ENCODE assay signal across 26 cellular contexts in the genomic region with DNA sequence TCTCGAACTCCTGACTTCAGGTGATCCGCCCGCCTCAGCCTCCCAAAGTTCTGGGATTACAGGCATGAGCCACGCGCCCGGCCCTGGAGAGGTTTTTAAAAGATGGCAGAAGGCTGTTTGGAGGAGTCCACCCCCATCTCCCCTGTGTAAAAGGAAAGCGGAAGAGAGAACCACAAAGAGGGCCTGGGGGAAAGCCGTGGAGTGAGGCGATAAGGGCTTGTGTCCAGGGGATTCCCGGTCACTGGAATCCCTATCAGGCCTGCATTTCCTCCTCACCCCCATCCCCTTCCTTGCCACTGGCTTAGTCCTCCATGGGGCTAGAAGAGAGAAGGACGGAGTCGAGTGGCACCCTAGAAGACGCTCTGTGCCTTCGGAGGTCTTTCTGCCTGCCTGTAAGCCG. TPM values are rescaled to one million over a fixed set of nuclear protein-coding genes. Genes with fewer than 3 reads are reported as not detected.
A peak's percentile ranks its signal among the peaks of the same experiment; 100 is the strongest.
DNase-seq lines count a peak whose midpoint lies in the region; ATAC-seq, FAIRE-seq and TF ChIP-seq lines count a peak whose summit lies in the region.
"Had no signal": no experiment of that assay in that cellular context is flagged by ENCODE, and none has a peak within 500 bp of the region (broad histone marks: within the 10 kb centered on the region; RNA-seq: fewer than 3 reads in every experiment).

Gene GP1BA (plus strand): TSS at position 304 of the 400 bp plus-strand sequence. CDS start 328 bp downstream, outside the sequence.

- peak; percentile 76 for DNase-seq in CMK (ENCODE audit: low read depth)
- DNase-seq in GM19239 (ENCODE audit: insufficient read length, low spot score), result no peak
- no peak for DNase-seq in activated B cell treated with CpG ODN at 0.5 μM for 24 hours
- no peak for DNase-seq in naive thymus-derived CD4-positive, alpha-beta T cell
- no peak for DNase-seq in trophoblast cell
- DNase-seq in COLO668 (lab: John Stamatoyannopoulos, UW; ENCODE audit: unreplicated experiment), result no peak
- DNase-seq: activated CD4-positive, CD25-positive, alpha-beta regulatory T cell treated with anti-CD3 and anti-CD28 coated beads, Interleukin-2, amount 50 U/mL, for 72 hours; activated CD8-positive, alpha-beta memory T cell treated with anti-CD3 and anti-CD28 coated beads, Interleukin-2, amount 10 ng/mL, durations not matched to agents 7 days and 5 days; AML-193; amygdala; cerebellar nuclear complex; DMS 273 treated with DMSO at 0.1 percent for 48 hours; effector memory CD8-positive, alpha-beta T cell; GF-D8; head of caudate nucleus; NCI-H2029 treated with DMSO at 0.1 percent for 48 hours; NCI-H510A treated with DMSO at 0.1 percent for 48 hours; stimulated activated CD4-positive, alpha-beta T cell treated with anti-CD3 and anti-CD28 coated beads, Interleukin-4, amount 100 ng/mL, for 24 hours; testis had no signal

- peaks cover 2% of the 10 kb centered on the region for H3K79me1 ChIP-seq in trophoblast cell (ENCODE audit: low read length)

- no peaks in the 10 kb centered on the region for H3K79me2 ChIP-seq in trophoblast cell (ENCODE audit: control insufficient read depth, insufficient read depth, low read length, poor library complexity)

- H2AFZ ChIP-seq in trophoblast cell (ENCODE audit: insufficient read depth, low read length, poor library complexity), result no peak within 1 kb of the TSS

- H3K27me3 Mint-ChIP-seq in activated B cell treated with CpG ODN at 0.5 μM for 24 hours, result peaks cover 15% of the 10 kb centered on the region
- peaks cover 0 to 4% (median 0%) of the 10 kb centered on the region in 5 donors for H3K27me3 Mint-ChIP-seq in naive thymus-derived CD4-positive, alpha-beta T cell
- H3K27me3 Mint-ChIP-seq: activated CD8-positive, alpha-beta memory T cell treated with anti-CD3 and anti-CD28 coated beads, Interleukin-2, amount 10 ng/mL, durations not matched to agents 7 days and 5 days; effector memory CD8-positive, alpha-beta T cell had no signal

- WGBS in trophoblast cell (ENCODE audit: extremely low coverage, insufficient coverage, insufficient read length), result no CpG with 5 or more reads among the region's 15 CpGs

- H3K23ac ChIP-seq in trophoblast cell (ENCODE audit: low read length), result no peak within 1 kb of the TSS

- TF ChIP-seq CTCF in activated B cell treated with CpG ODN at 0.5 μM for 24 hours (IDR thresholded peaks at IDR 0.05), result no peak

- H2BK12ac ChIP-seq in trophoblast cell (ENCODE audit: low read length), result no peak within 1 kb of the TSS

- intact Hi-C loops in activated B cell treated with CpG ODN at 0.5 μM for 24 hours (cut with micrococcal nuclease), result loop anchor here (5.0 kb wide), 1 partner anchor 35 kb away; the partner anchor contains the start of gene SPAG7
- intact Hi-C loops in naive thymus-derived CD4-positive, alpha-beta T cell (cut with micrococcal nuclease), result no loop called here

- CTCF ChIA-PET in activated B cell treated with CpG ODN at 0.5 μM for 24 hours (lab: Charles Lee), result no interaction called here
- CTCF ChIA-PET in naive thymus-derived CD4-positive, alpha-beta T cell (lab: Charles Lee), result no interaction called here

- H3K4me3 Mint-ChIP-seq in activated B cell treated with CpG ODN at 0.5 μM for 24 hours, result peak within 1 kb of the TSS; percentile 24
- H3K4me3 Mint-ChIP-seq in naive thymus-derived CD4-positive, alpha-beta T cell, result peak within 1 kb of the TSS in 1 of 10 donors; percentile 18
- H3K4me3 Mint-ChIP-seq: activated CD8-positive, alpha-beta memory T cell treated with anti-CD3 and anti-CD28 coated beads, Interleukin-2, amount 10 ng/mL, durations not matched to agents 7 days and 5 days had no signal

- no peak within 1 kb of the TSS for H3K4me3 ChIP-seq in naive thymus-derived CD4-positive, alpha-beta T cell (ENCODE audit: low read length)
- H3K4me3 ChIP-seq in trophoblast cell (ENCODE audit: low read depth, low read length), result no peak within 1 kb of the TSS
- H3K4me3 ChIP-seq: testis had no signal

- peaks cover 0 to 20% (median 3%) of the 10 kb centered on the region in 3 experiments for H3K36me3 ChIP-seq in naive thymus-derived CD4-positive, alpha-beta T cell (ENCODE audit: control insufficient read depth in 2 of 3, insufficient read depth in 3 of 3, low read length in 3 of 3)
- peaks cover 8 to 12% of the 10 kb centered on the region in 2 experiments for H3K36me3 ChIP-seq in trophoblast cell (ENCODE audit: control insufficient read depth in 1 of 2, insufficient read depth in 2 of 2, low read length in 2 of 2)

- no peak within 1 kb of the TSS for H2BK5ac ChIP-seq in trophoblast cell (ENCODE audit: low read depth, low read length, poor library complexity)

- H3K4me2 ChIP-seq in trophoblast cell (ENCODE audit: low read length), result no peak within 1 kb of the TSS

- peak; percentile 33 for FAIRE-seq in GM19239 (lab: Jason Lieb, UNC)
- FAIRE-seq: keratinocyte had no signal

- H3K18ac ChIP-seq in trophoblast cell (ENCODE audit: low read length), result no peak within 1 kb of the TSS

- POLR2A ChIA-PET in activated B cell treated with CpG ODN at 0.5 μM for 24 hours (lab: Charles Lee), result interaction anchor here (0.6 to 1.7 kb wide), 7 partner anchors 12 to 104 kb away, joined by 3 to 9 read pairs (median 7); partner anchors contain the start of genes PFN1 and SPAG7
- POLR2A ChIA-PET in naive thymus-derived CD4-positive, alpha-beta T cell (lab: Charles Lee), result interaction anchor here (1.0 kb wide), 1 partner anchor 36 kb away, joined by 3 read pairs; no protein-coding TSS in a partner anchor

- no peak within 1 kb of the TSS for H3K27ac ChIP-seq in naive thymus-derived CD4-positive, alpha-beta T cell (ENCODE audit: low read depth, low read length)
- H3K27ac ChIP-seq in trophoblast cell (ENCODE audit: low read depth, low read length), result no peak within 1 kb of the TSS
- H3K27ac ChIP-seq: testis had no signal

- no peaks in the 10 kb centered on the region for H3K27me3 ChIP-seq in naive thymus-derived CD4-positive, alpha-beta T cell (ENCODE audit: control insufficient read depth in 2 of 2, insufficient read depth in 2 of 2, low read length in 2 of 2)
- no peaks in the 10 kb centered on the region for H3K27me3 ChIP-seq in trophoblast cell (ENCODE audit: insufficient read depth, low read length)
- H3K27me3 ChIP-seq: testis had no signal

- H3K9me3 ChIP-seq in naive thymus-derived CD4-positive, alpha-beta T cell (ENCODE audit: control insufficient read depth in 2 of 3, low read length in 3 of 3), result no peaks in the 10 kb centered on the region
- peaks cover 2% of the 10 kb centered on the region for H3K9me3 ChIP-seq in trophoblast cell (ENCODE audit: insufficient read depth, low read depth, low read length)
- H3K9me3 ChIP-seq: testis had no signal

- peaks cover 33% of the 10 kb centered on the region for H3K4me1 Mint-ChIP-seq in activated B cell treated with CpG ODN at 0.5 μM for 24 hours
- peaks cover 20 to 45% (median 31%) of the 10 kb centered on the region in 7 donors for H3K4me1 Mint-ChIP-seq in naive thymus-derived CD4-positive, alpha-beta T cell

- H4K12ac ChIP-seq in trophoblast cell (ENCODE audit: low read depth, low read length), result no peak within 1 kb of the TSS

- H4K8ac ChIP-seq in trophoblast cell (ENCODE audit: low read depth, low read length), result no peak within 1 kb of the TSS

- peaks cover 7% of the 10 kb centered on the region for H3K36me3 Mint-ChIP-seq in activated B cell treated with CpG ODN at 0.5 μM for 24 hours (ENCODE audit: low read depth)
- peaks cover 13 to 27% (median 17%) of the 10 kb centered on the region in 5 donors for H3K36me3 Mint-ChIP-seq in naive thymus-derived CD4-positive, alpha-beta T cell

- no peak within 1 kb of the TSS for H2AK5ac ChIP-seq in trophoblast cell (ENCODE audit: low read length)

- no peak within 1 kb of the TSS for H4K91ac ChIP-seq in trophoblast cell (ENCODE audit: low read depth, low read length)

- H3K9me3 Mint-ChIP-seq in activated B cell treated with CpG ODN at 0.5 μM for 24 hours, result no peaks in the 10 kb centered on the region
- H3K9me3 Mint-ChIP-seq in naive thymus-derived CD4-positive, alpha-beta T cell, result peaks cover 0 to 1% (median 0%) of the 10 kb centered on the region in 11 donors
- H3K9me3 Mint-ChIP-seq: effector memory CD8-positive, alpha-beta T cell had no signal

- H3K4ac ChIP-seq in trophoblast cell (ENCODE audit: low read depth, low read length), result no peak within 1 kb of the TSS

- H3K27ac Mint-ChIP-seq in activated B cell treated with CpG ODN at 0.5 μM for 24 hours, result no peak within 1 kb of the TSS
- H3K27ac Mint-ChIP-seq in naive thymus-derived CD4-positive, alpha-beta T cell, result peak within 1 kb of the TSS in 1 of 9 donors; percentile 15
- H3K27ac Mint-ChIP-seq: activated CD8-positive, alpha-beta memory T cell treated with anti-CD3 and anti-CD28 coated beads, Interleukin-2, amount 10 ng/mL, durations not matched to agents 7 days and 5 days had no signal

- no peak within 1 kb of the TSS for H2BK120ac ChIP-seq in trophoblast cell (ENCODE audit: insufficient read depth, low read length, poor library complexity)

- peaks cover 8% of the 10 kb centered on the region in 2 donors for H3K4me1 ChIP-seq in naive thymus-derived CD4-positive, alpha-beta T cell (ENCODE audit: control insufficient read depth in 2 of 2, insufficient read depth in 2 of 2, low read length in 2 of 2)
- no peaks in the 10 kb centered on the region for H3K4me1 ChIP-seq in trophoblast cell (ENCODE audit: control insufficient read depth in 1 of 2, insufficient read depth in 2 of 2, low read length in 2 of 2)
- H3K4me1 ChIP-seq: testis had no signal

- H3K9ac ChIP-seq in trophoblast cell (ENCODE audit: low read length), result no peak within 1 kb of the TSS

- ATAC-seq in activated B cell treated with CpG ODN at 0.5 μM for 24 hours (ENCODE audit: low read depth) (peak; percentile 49), GM18907 (IDR thresholded peaks at IDR 0.05; ENCODE audit: unreplicated experiment) (no peak), HG02840 (IDR thresholded peaks at IDR 0.05; ENCODE audit: low FRiP score, unreplicated experiment) (no peak)
- ATAC-seq in naive thymus-derived CD4-positive, alpha-beta T cell, result peak; percentile 36
- ATAC-seq: activated CD8-positive, alpha-beta memory T cell treated with anti-CD3 and anti-CD28 coated beads, Interleukin-2, amount 10 ng/mL, durations not matched to agents 7 days and 5 days; effector memory CD8-positive, alpha-beta T cell had no signal

- H3K14ac ChIP-seq in trophoblast cell (ENCODE audit: low read length), result no peak within 1 kb of the TSS

RNA-seq across cellular contexts. Expression of gene GP1BA, which starts in this region (rescaled TPM):
- total RNA-seq in activated B cell treated with CpG ODN at 0.5 μM for 24 hours, result not detected in 2 replicates
- 1 to 10 TPM in 1 of 5 experiments, not detected in 4; 1.6 TPM for total RNA-seq in naive thymus-derived CD4-positive, alpha-beta T cell
- polyA plus RNA-seq in naive thymus-derived CD4-positive, alpha-beta T cell, result not detected
- polyA plus RNA-seq in trophoblast cell (2013), result 0.05 and 0.14 TPM in 2 replicates
- total RNA-seq: activated CD8-positive, alpha-beta memory T cell treated with anti-CD3 and anti-CD28 coated beads, Interleukin-2, amount 10 ng/mL, durations not matched to agents 7 days and 5 days; fibroblast of lung; H4; lung microvascular endothelial cell; posterior vena cava had no signal
- polyA plus RNA-seq: fibroblast of lung, keratinocyte had no signal

Comparison
In these comparisons a context has a peak if more than half of its experiments do, and no peak if none do; other contexts are left out.
1. Peak in ATAC-seq in activated B cell treated with CpG ODN at 0.5 μM for 24 hours; RNA of the gene not detected or under 1 TPM.